Comparison of ENCODE assay signal across 8 cellular contexts in the genomic region with DNA sequence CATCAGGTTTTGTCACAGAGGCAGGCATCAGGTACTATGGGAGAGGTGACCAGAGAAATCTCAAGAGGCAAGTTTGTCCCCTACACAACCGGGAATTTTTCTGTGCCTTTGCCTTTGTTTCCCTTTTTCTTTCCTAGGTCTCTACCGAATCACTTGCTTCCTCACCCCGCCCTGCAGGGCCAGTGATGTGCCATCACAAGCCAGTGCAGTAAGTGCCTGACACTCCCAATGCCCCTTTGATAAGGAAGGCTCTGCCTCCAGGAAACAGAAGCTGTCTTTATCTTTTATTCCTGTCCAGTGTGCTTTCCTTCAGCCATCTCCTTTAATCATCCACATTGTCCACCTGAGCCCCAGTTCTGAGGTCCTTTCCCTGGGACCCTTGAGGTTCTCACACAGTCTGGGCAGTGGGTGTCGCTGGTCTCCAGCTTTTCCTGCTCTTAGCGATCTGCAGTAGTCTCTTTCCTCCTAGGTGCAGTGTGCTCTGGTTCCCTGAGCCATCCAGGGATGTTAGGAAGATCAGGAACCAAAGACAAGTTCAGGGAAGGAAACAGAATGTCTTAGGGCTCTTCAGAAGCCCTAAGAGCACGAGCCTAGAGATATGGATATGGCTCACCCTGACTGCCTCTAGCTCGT. TPM values are rescaled to one million over a fixed set of nuclear protein-coding genes. Genes with fewer than 3 reads are reported as not detected.
DNase-seq lines count a peak whose midpoint lies in the region; ATAC-seq and TF ChIP-seq lines count a peak whose summit lies in the region.

No MANE protein-coding gene starts in this region.

- H3K36me3 ChIP-seq in BE2C (no peaks in the 10 kb centered on the region), gastroesophageal sphincter (no peaks in the 10 kb centered on the region)

- H3K4ac ChIP-seq in H9 (ENCODE audit: low read depth, low read length): no peak overlapping the region

- no peak overlapping the region for H3K4me2 ChIP-seq in H9 (ENCODE audit: insufficient read depth, insufficient read length, low read length)

- H2BK5ac ChIP-seq in H9 (ENCODE audit: insufficient read length, low read length): no peak overlapping the region

- H3K4me1 ChIP-seq in BE2C (no peaks in the 10 kb centered on the region), H9 (ENCODE audit: insufficient read depth, low read length) (peaks cover 2% of the 10 kb centered on the region; the same call in 1 of the 2 replicates), gastroesophageal sphincter (no peaks in the 10 kb centered on the region)

- no peaks in the 10 kb centered on the region for H3K79me2 ChIP-seq in H9 (ENCODE audit: insufficient read depth, low read length)

- no peak overlapping the region for H3K18ac ChIP-seq in H9 (ENCODE audit: insufficient read length, low read depth, low read length)

- H3K23me2 ChIP-seq in H9 (ENCODE audit: insufficient read length, low read depth, low read length, poor library complexity, severe bottlenecking): no peaks in the 10 kb centered on the region

- no peaks in the 10 kb centered on the region for H4K20me1 ChIP-seq in H9 (ENCODE audit: control insufficient read depth, insufficient read depth, insufficient read length)

- no peak overlapping the region for H3K9ac ChIP-seq in H9 (ENCODE audit: extremely low read depth, insufficient read length, low read length)

- H3T11ph ChIP-seq in H9 (ENCODE audit: low read length): no peak overlapping the region

- ATAC-seq in SK-N-SH treated with all-trans-retinoic acid at 6 μM for 48 hours (peak; percentile 78), gastroesophageal sphincter (peak; percentile 65), HG02884 (IDR thresholded peaks at IDR 0.05; ENCODE audit: unreplicated experiment) (no peak)

- no peak overlapping the region for H4K91ac ChIP-seq in H9 (ENCODE audit: insufficient read length, low read depth, low read length)

- H3K9me3 ChIP-seq in BE2C (no peaks in the 10 kb centered on the region), H9 (ENCODE audit: control insufficient read depth, low read depth, low read length) (peaks cover 4% of the 10 kb centered on the region), gastroesophageal sphincter (no peaks in the 10 kb centered on the region)

- H3K27ac ChIP-seq in H9 (ENCODE audit: insufficient read length, low read depth, low read length) (no peak overlapping the region), gastroesophageal sphincter (no peak overlapping the region)

- TF ChIP-seq CTCF in BE2C (IDR thresholded peaks at IDR 0.05; ENCODE audit: low read depth, low read length) (peak; percentile 67), H9 (conservative IDR thresholded peaks at IDR 0.05) (peak; percentile 90), gastroesophageal sphincter (IDR thresholded peaks at IDR 0.05) (peak in 3 of 4 experiments; percentile 47 to 65 (median 49)), retinal pigment epithelial cell (conservative IDR thresholded peaks at IDR 0.05; ENCODE audit: low read depth, low read length) (peak; percentile 75)

- H2BK15ac ChIP-seq in H9 (ENCODE audit: low read depth, low read length): no peak overlapping the region

- no peak overlapping the region for H2AFZ ChIP-seq in H9 (ENCODE audit: low read length)

- no peak for TF ChIP-seq EP300 in gastroesophageal sphincter (IDR thresholded peaks at IDR 0.05)

- H4K5ac ChIP-seq in H9 (ENCODE audit: insufficient read length, low read depth, low read length): no peak overlapping the region

- DNase-seq in BE2C (peak; percentile 44), H9 (peak; percentile 82), retinal pigment epithelial cell (ENCODE audit: low read depth) (no peak), GDM1 (lab: John Stamatoyannopoulos, UW) (no peak), cortex of kidney (lab: John Stamatoyannopoulos, UW) (no peak)

- no peak for TF ChIP-seq POLR2A in gastroesophageal sphincter (IDR thresholded peaks at IDR 0.05)

- peaks cover 9% of the 10 kb centered on the region in 2 experiments for H3K9me3 Mint-ChIP-seq in H9

- WGBS in H9 (ENCODE audit: extremely low coverage, insufficient read length, low lambda C conversion rate): no CpG with 5 or more reads among the region's 7 CpGs
- WGBS in gastroesophageal sphincter (ENCODE audit: low coverage in 1 of 2), 2 donors: 38 to 61% methylated on average over 4 to 7 of the region's 7 CpGs

- H3K27ac Mint-ChIP-seq in H9: no peak overlapping the region

- H2BK20ac ChIP-seq in H9 (ENCODE audit: low read depth, low read length, poor library complexity, severe bottlenecking): no peak overlapping the region

- no peak overlapping the region for H3K14ac ChIP-seq in H9 (ENCODE audit: insufficient read depth, low read length)

- no peak overlapping the region for H3K56ac ChIP-seq in H9 (ENCODE audit: insufficient read length, low read depth, low read length)

- H3K79me1 ChIP-seq in H9 (ENCODE audit: insufficient read depth, low read depth, low read length, poor library complexity, severe bottlenecking): no peaks in the 10 kb centered on the region

- H2BK120ac ChIP-seq in H9 (ENCODE audit: low read depth, low read length, poor library complexity, severe bottlenecking): no peak overlapping the region

- H3K4me3 Mint-ChIP-seq in H9: no peak overlapping the region

- H3K4me1 Mint-ChIP-seq in H9: peaks cover 25 to 28% of the 10 kb centered on the region in 2 experiments

- H3K36me3 Mint-ChIP-seq in H9 (ENCODE audit: insufficient read depth in 1 of 3, low read depth in 3 of 3): peaks cover 1 to 5% (median 2%) of the 10 kb centered on the region in 3 experiments; a peak in 3 of 7 replicates

- H3K4me3 ChIP-seq in BE2C (ENCODE audit: low read depth, low read length): no peak overlapping the region
- H3K4me3 ChIP-seq in gastroesophageal sphincter: no peak overlapping the region
- no peak overlapping the region for H3K4me3 ChIP-seq in retinal pigment epithelial cell (ENCODE audit: low read length)

- no peak overlapping the region for H3K23ac ChIP-seq in H9 (ENCODE audit: insufficient read length, low read depth, low read length)

- H3K27me3 Mint-ChIP-seq in H9 (ENCODE audit: low read depth): no peaks in the 10 kb centered on the region

- no peak overlapping the region for H2AK5ac ChIP-seq in H9 (ENCODE audit: insufficient read length, low read length)

- H3K27me3 ChIP-seq in BE2C: peaks cover 8% of the 10 kb centered on the region
- peaks cover 3% of the 10 kb centered on the region; the same call in 1 of the 2 replicates for H3K27me3 ChIP-seq in H9 (ENCODE audit: insufficient read depth, low read length)
- H3K27me3 ChIP-seq in gastroesophageal sphincter: peaks cover 37% of the 10 kb centered on the region

- H2BK12ac ChIP-seq in H9 (ENCODE audit: insufficient read length, low read depth, low read length): no peak overlapping the region

- no peak overlapping the region for H4K8ac ChIP-seq in H9 (replicated peaks; ENCODE audit: insufficient read length, low read depth, low read length)

TF ChIP-seq in SK-N-SH treated with all-trans-retinoic acid at 6 μM for 48 hours, 23 proteins besides CTCF, POLR2A, EP300 and RAD21:
- no peak for TF ChIP-seq ESRRG (CRISPR knock-in tag; IDR thresholded peaks at IDR 0.05)
- TF ChIP-seq, protein P1, sequence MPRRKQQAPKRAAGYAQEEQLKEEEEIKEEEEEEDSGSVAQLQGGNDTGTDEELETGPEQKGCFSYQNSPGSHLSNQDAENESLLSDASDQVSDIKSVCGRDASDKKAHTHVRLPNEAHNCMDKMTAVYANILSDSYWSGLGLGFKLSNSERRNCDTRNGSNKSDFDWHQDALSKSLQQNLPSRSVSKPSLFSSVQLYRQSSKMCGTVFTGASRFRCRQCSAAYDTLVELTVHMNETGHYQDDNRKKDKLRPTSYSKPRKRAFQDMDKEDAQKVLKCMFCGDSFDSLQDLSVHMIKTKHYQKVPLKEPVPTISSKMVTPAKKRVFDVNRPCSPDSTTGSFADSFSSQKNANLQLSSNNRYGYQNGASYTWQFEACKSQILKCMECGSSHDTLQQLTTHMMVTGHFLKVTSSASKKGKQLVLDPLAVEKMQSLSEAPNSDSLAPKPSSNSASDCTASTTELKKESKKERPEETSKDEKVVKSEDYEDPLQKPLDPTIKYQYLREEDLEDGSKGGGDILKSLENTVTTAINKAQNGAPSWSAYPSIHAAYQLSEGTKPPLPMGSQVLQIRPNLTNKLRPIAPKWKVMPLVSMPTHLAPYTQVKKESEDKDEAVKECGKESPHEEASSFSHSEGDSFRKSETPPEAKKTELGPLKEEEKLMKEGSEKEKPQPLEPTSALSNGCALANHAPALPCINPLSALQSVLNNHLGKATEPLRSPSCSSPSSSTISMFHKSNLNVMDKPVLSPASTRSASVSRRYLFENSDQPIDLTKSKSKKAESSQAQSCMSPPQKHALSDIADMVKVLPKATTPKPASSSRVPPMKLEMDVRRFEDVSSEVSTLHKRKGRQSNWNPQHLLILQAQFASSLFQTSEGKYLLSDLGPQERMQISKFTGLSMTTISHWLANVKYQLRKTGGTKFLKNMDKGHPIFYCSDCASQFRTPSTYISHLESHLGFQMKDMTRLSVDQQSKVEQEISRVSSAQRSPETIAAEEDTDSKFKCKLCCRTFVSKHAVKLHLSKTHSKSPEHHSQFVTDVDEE (CRISPR knock-in tag; IDR thresholded peaks at IDR 0.05): no peak
- TF ChIP-seq TCF4 (CRISPR knock-in tag; IDR thresholded peaks at IDR 0.05; ENCODE audit: borderline replicate concordance): no peak
- no peak for TF ChIP-seq CSDC2 (CRISPR knock-in tag; IDR thresholded peaks at IDR 0.05)
- TF ChIP-seq PPARA (CRISPR knock-in tag; IDR thresholded peaks at IDR 0.05; ENCODE audit: borderline replicate concordance): no peak
TF ChIP-seq in SK-N-SH treated with all-trans-retinoic acid at 6 μM for 48 hours: peak in this region for 0.

RNA-seq across cellular contexts. Expression of gene GJA5, which starts 36.6 kb away (rescaled TPM):
- 1.8 TPM for polyA plus RNA-seq in BE2C (2012; ENCODE audit: insufficient read depth, insufficient read length, low read depth)
- 0.33 and 0.39 TPM in 2 replicates for total RNA-seq in H9 (2021)
- total RNA-seq in gastroesophageal sphincter: 10 to 100 TPM in 2 of 4 donors, 1 to 10 TPM in 2; 3.9 to 17.4 (median 7.9) TPM

RNA-seq across cellular contexts. Expression of gene ACP6, which starts 53.5 kb away (rescaled TPM):
- 1.2 TPM for polyA plus RNA-seq in BE2C (2012; ENCODE audit: insufficient read depth, insufficient read length, low read depth)
- total RNA-seq in H9 (2021): 15.3 and 17.1 TPM in 2 replicates
- total RNA-seq in gastroesophageal sphincter: 10 to 100 TPM in 3 of 4 donors, 1 to 10 TPM in 1; 8.8 to 20.7 (median 13.9) TPM

Comparison
In these comparisons a context has a peak if more than half of its experiments do, and no peak if none do; other contexts are left out.
1. DNase-seq: peak in BE2C (single experiment) and H9 (single experiment); none in retinal pigment epithelial cell (single experiment), GDM1 (single experiment) and cortex of kidney (single experiment).
2. Peak in every context shown above with its lines, with median percentiles within 50 percentile points of each other: CTCF ChIP-seq.